In the genomic region with DNA sequence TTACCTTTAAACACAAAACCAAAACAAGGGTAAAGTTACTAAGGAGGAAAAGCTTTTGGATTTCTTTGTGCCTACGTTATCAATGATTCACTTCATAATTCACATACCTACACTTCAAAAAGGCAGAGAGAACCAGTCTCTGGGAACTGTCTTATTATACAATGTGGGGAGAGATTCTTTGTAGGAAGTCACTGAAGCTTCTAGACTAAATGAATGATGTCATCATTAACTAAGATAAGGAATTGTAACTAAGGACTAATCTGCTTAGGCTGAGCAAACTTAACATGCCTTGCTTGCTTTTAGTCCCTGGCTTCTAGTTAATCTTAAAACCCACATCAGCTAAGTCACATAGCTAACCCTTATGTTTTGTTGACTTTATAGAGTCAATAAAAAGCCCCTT, we compare ENCODE assay signal across 19 cellular contexts.
"Had no signal": no experiment of that assay in that cellular context is flagged by ENCODE, and none has a peak within 500 bp of the region (broad histone marks: within the 10 kb centered on the region; RNA-seq: fewer than 3 reads in every experiment).

No MANE protein-coding gene starts in this region.

- FAIRE-seq: pancreas had no signal

- H3K36me3 ChIP-seq: colonic mucosa, pancreas had no signal

- H3K27me3 ChIP-seq: adrenal gland, body of pancreas, colonic mucosa, pancreas had no signal

- DNase-seq: activated B cell treated with CpG ODN at 0.5 μM for 24 hours; activated CD4-positive, alpha-beta T cell treated with anti-CD3 and anti-CD28 coated beads for 48 hours; activated CD8-positive, alpha-beta memory T cell treated with anti-CD3 and anti-CD28 coated beads, Interleukin-2, amount 50 U/mL, for 4 hours; activated CD8-positive, alpha-beta T cell treated with anti-CD3 and anti-CD28 coated beads, Interleukin-2, amount 10 ng/mL, durations not matched to agents 7 days and 5 days; activated effector memory CD4-positive, alpha-beta T cell treated with anti-CD3 and anti-CD28 coated beads, Interleukin-2, amount 50 U/mL, for 16 hours; activated T-cell treated with anti-CD3 and anti-CD28 coated beads, Interleukin-2, amount 50 U/mL, for 48 hours; adrenal gland; body of pancreas; caudate nucleus; colonic mucosa; foreskin fibroblast; glutamatergic neuron; naive B cell; pancreas; stimulated activated CD4-positive, alpha-beta T cell treated with anti-CD3 and anti-CD28 coated beads, Interleukin-4, amount 100 ng/mL, for 1 hour; stimulated activated naive CD4-positive, alpha-beta T cell; substantia nigra; T-helper 17 cell had no signal

- H3K4me1 ChIP-seq: adrenal gland, body of pancreas, colonic mucosa, pancreas had no signal

- H3K9me3 ChIP-seq: adrenal gland, body of pancreas, colonic mucosa, pancreas had no signal

- ATAC-seq: activated CD8-positive, alpha-beta T cell treated with anti-CD3 and anti-CD28 coated beads, Interleukin-2, amount 10 ng/mL, durations not matched to agents 7 days and 5 days; body of pancreas; pancreas; T-helper 17 cell had no signal

- H3K4me3 ChIP-seq: adrenal gland, body of pancreas, colonic mucosa, lung, pancreas had no signal

- H3K27ac ChIP-seq: adrenal gland, body of pancreas, colonic mucosa, pancreas had no signal
